16 cellular contexts compared by ENCODE assay signal in the genomic region with DNA sequence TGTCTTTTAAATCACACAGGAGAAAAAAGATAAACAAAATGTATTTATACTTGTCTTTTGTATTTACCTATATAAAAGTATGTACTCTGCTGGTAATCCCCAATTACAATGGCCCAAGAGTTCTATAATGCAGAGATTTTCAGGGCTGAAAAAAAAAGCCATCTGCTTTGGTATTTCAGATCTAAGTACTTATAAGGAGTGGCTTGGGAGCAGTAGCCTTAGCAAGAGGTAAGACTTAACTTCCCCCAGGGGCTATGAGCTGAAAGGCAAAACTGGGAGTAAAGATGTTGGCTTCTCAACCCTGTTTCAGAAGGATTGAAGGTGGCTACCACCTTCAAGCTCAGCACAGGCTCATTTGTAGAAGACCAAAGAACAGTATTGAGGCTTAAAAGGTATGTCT. TPM values are rescaled to one million over a fixed set of nuclear protein-coding genes. Genes with fewer than 3 reads are reported as not detected.
DNase-seq lines count a peak whose midpoint lies in the region; ATAC-seq, FAIRE-seq and TF ChIP-seq lines count a peak whose summit lies in the region.
"Had no signal": no experiment of that assay in that cellular context is flagged by ENCODE, and none has a peak within 500 bp of the region (broad histone marks: within the 10 kb centered on the region; RNA-seq: fewer than 3 reads in every experiment).

No MANE protein-coding gene starts in this region.

- no peak for ATAC-seq in Right ventricle myocardium inferior
- ATAC-seq: HepG2 had no signal

- no peaks in the 10 kb centered on the region for H3K36me3 ChIP-seq in HAP-1 (replicated peaks)
- H3K36me3 ChIP-seq in kidney (ENCODE audit: control insufficient read depth in 1 of 2, insufficient read depth in 2 of 2, low read length in 2 of 2), result no peaks in the 10 kb centered on the region

- FAIRE-seq in kidney (lab: Jason Lieb, UNC), result no peak
- FAIRE-seq: A204.1, HepG2 had no signal

- in situ Hi-C loops in HAP-1 (cut with MboI; ENCODE audit: low sequenced_read_pairs), result no loop called here

- intact Hi-C loops in kidney (cut with DNase I), result no loop called here
- intact Hi-C loops in Right ventricle myocardium inferior (cut with DNase I), result no loop called here

- no peak overlapping the region for H3K9ac ChIP-seq in kidney (ENCODE audit: low read length in 2 of 2)

- H3K27ac ChIP-seq in kidney (ENCODE audit: low read depth in 2 of 2, low read length in 2 of 2), result no peak overlapping the region
- H3K27ac ChIP-seq: C4-2B had no signal

- no peaks in the 10 kb centered on the region for H3K27me3 ChIP-seq in HAP-1 (ENCODE audit: low read depth)

- no peak for TF ChIP-seq CTCF in kidney (IDR thresholded peaks at IDR 0.05; ENCODE audit: borderline replicate concordance, extremely low read depth, insufficient read depth)

- H3K9me3 ChIP-seq in HAP-1 (no peaks in the 10 kb centered on the region), kidney (ENCODE audit: control insufficient read depth in 1 of 2, low read length in 2 of 2) (no peaks in the 10 kb centered on the region)

- DNase-seq in HAP-1 (ENCODE audit: low spot score in 2 of 2), result peak; percentile 64 to 95
- peak; percentile 89 for DNase-seq in NCI-H82 (lab: John Stamatoyannopoulos, UW)
- DNase-seq in kidney, result peak; percentile 11
- no peak for DNase-seq in AG08396 (ENCODE audit: low spot score)
- no peak for DNase-seq in Right ventricle myocardium inferior (ENCODE audit: missing footprints)
- DNase-seq in islet precursor cell, result no peak
- DNase-seq: ACHN; AML-193; CD4-positive, alpha-beta T cell; DMS79 treated with DMSO at 0.1 percent for 48 hours; GF-D8; GOT3; H9 had no signal

- peaks cover 28% of the 10 kb centered on the region for H3K4me1 ChIP-seq in HAP-1
- H3K4me1 ChIP-seq in kidney (ENCODE audit: control insufficient read depth in 1 of 2, insufficient read depth in 1 of 2, low read depth in 1 of 2, low read length in 2 of 2), result no peaks in the 10 kb centered on the region

- no peak overlapping the region for H3K4me3 ChIP-seq in HAP-1
- no peak overlapping the region for H3K4me3 ChIP-seq in kidney (ENCODE audit: low read length in 2 of 2)

RNA-seq across cellular contexts. Expression of gene EP300, which starts 35.3 kb away (rescaled TPM):
- total RNA-seq in kidney (76.8 TPM), Right ventricle myocardium inferior (27.8 TPM)
- 4.1 TPM for polyA plus RNA-seq in kidney (ENCODE audit: insufficient read depth, low read depth, low replicate concordance)

Comparison
In these comparisons a context has a peak if more than half of its experiments do, and no peak if none do; other contexts are left out.
1. DNase-seq: peak in HAP-1 (2 of 2), NCI-H82 (single experiment) and kidney (single experiment); none in AG08396 (single experiment), Right ventricle myocardium inferior (single experiment) and islet precursor cell (single experiment).